ENCODE assay signal across 10 cellular contexts in genomic region chr11:111944651-111945051, GRCh38. TPM values are rescaled to one million over a fixed set of nuclear protein-coding genes. Genes with fewer than 3 reads are reported as not detected.
A peak's percentile ranks its signal among the peaks of the same experiment; 100 is the strongest.
DNase-seq lines count a peak whose midpoint lies in the region; ATAC-seq and TF ChIP-seq lines count a peak whose summit lies in the region.
"Had no signal": no experiment of that assay in that cellular context is flagged by ENCODE, and none has a peak within 500 bp of the region (broad histone marks: within the 10 kb centered on the region; RNA-seq: fewer than 3 reads in every experiment).

No MANE protein-coding gene starts in this region.

- CTCF ChIA-PET in activated CD8-positive, alpha-beta T cell treated with anti-CD3 and anti-CD28 coated beads for 36 hours (lab: Charles Lee), result interaction anchor here (0.7 to 19.6 kb wide), 7 partner anchors 8 to 74 kb away, joined by 3 to 223 read pairs (median 4); partner anchors contain the start of gene ALG9

- H3K4me3 Mint-ChIP-seq in activated CD8-positive, alpha-beta T cell treated with anti-CD3 and anti-CD28 coated beads for 36 hours, result no peak overlapping the region
- H3K4me3 Mint-ChIP-seq in stimulated activated naive CD8-positive, alpha-beta T cell treated with anti-CD3 and anti-CD28 coated beads, Interleukin-15, amount 100 ng/mL, for 72 hours, result no peak overlapping the region

- TF ChIP-seq CTCF in activated CD8-positive, alpha-beta T cell treated with anti-CD3 and anti-CD28 coated beads for 36 hours (IDR thresholded peaks at IDR 0.05), result no peak
- no peak for TF ChIP-seq CTCF in fibroblast of villous mesenchyme (IDR thresholded peaks at IDR 0.05; ENCODE audit: insufficient read depth, low read depth, low read length)

- no peak for DNase-seq in activated CD4-positive, CD25-positive, alpha-beta regulatory T cell treated with anti-CD3 and anti-CD28 coated beads, Interleukin-2, amount 50 U/mL, for 72 hours
- DNase-seq in activated CD8-positive, alpha-beta T cell treated with anti-CD3 and anti-CD28 coated beads for 36 hours, result peak; percentile 36
- DNase-seq in fibroblast of villous mesenchyme (ENCODE audit: low read depth) (peak; percentile 79), NCI-H510A treated with DMSO at 0.1 percent for 48 hours (lab: John Stamatoyannopoulos, UW) (no peak), T1000 (lab: John Stamatoyannopoulos, UW) (no peak), Kasumi-1 (lab: John Stamatoyannopoulos, UW) (no peak)
- no peak for DNase-seq in stimulated activated naive CD8-positive, alpha-beta T cell treated with anti-CD3 and anti-CD28 coated beads, Interleukin-15, amount 100 ng/mL, for 72 hours
- DNase-seq: 8988T, SHP77 had no signal

- peak overlapping the region; percentile 82 for H3K27ac Mint-ChIP-seq in activated CD8-positive, alpha-beta T cell treated with anti-CD3 and anti-CD28 coated beads for 36 hours
- peak overlapping the region; percentile 49 to 92 for H3K27ac Mint-ChIP-seq in stimulated activated naive CD8-positive, alpha-beta T cell treated with anti-CD3 and anti-CD28 coated beads, Interleukin-15, amount 100 ng/mL, for 72 hours

- H3K9me3 Mint-ChIP-seq in activated CD8-positive, alpha-beta T cell treated with anti-CD3 and anti-CD28 coated beads for 36 hours, result no peaks in the 10 kb centered on the region
- H3K9me3 Mint-ChIP-seq in stimulated activated naive CD8-positive, alpha-beta T cell treated with anti-CD3 and anti-CD28 coated beads, Interleukin-15, amount 100 ng/mL, for 72 hours, result no peaks in the 10 kb centered on the region

- no peaks in the 10 kb centered on the region for H3K36me3 Mint-ChIP-seq in activated CD8-positive, alpha-beta T cell treated with anti-CD3 and anti-CD28 coated beads for 36 hours (ENCODE audit: low read depth)

- POLR2A ChIA-PET in activated CD8-positive, alpha-beta T cell treated with anti-CD3 and anti-CD28 coated beads for 36 hours (lab: Charles Lee), result interaction anchor here (0.8 to 1.4 kb wide), 5 partner anchors 9 to 34 kb away, joined by 3 to 6 read pairs (median 5); no protein-coding TSS in a partner anchor

- intact Hi-C loops in activated CD8-positive, alpha-beta T cell treated with anti-CD3 and anti-CD28 coated beads for 36 hours (cut with micrococcal nuclease), result no loop called here

- ATAC-seq in activated CD4-positive, CD25-positive, alpha-beta regulatory T cell treated with anti-CD3 and anti-CD28 coated beads, Interleukin-2, amount 50 U/mL, for 24 hours, result peak; percentile 93 to 95
- peak; percentile 93 for ATAC-seq in activated CD8-positive, alpha-beta T cell treated with anti-CD3 and anti-CD28 coated beads for 36 hours
- peak; percentile 85 for ATAC-seq in stimulated activated naive CD8-positive, alpha-beta T cell treated with anti-CD3 and anti-CD28 coated beads, Interleukin-15, amount 100 ng/mL, for 72 hours

- peaks cover 30% of the 10 kb centered on the region for H3K4me1 Mint-ChIP-seq in activated CD8-positive, alpha-beta T cell treated with anti-CD3 and anti-CD28 coated beads for 36 hours (ENCODE audit: low read depth)
- H3K4me1 Mint-ChIP-seq in stimulated activated naive CD8-positive, alpha-beta T cell treated with anti-CD3 and anti-CD28 coated beads, Interleukin-15, amount 100 ng/mL, for 72 hours, result peaks cover 24% of the 10 kb centered on the region

- H3K4me3 ChIP-seq in fibroblast of villous mesenchyme (ENCODE audit: low read depth, low read length), result no peak overlapping the region

- no peaks in the 10 kb centered on the region for H3K27me3 Mint-ChIP-seq in activated CD8-positive, alpha-beta T cell treated with anti-CD3 and anti-CD28 coated beads for 36 hours
- H3K27me3 Mint-ChIP-seq in stimulated activated naive CD8-positive, alpha-beta T cell treated with anti-CD3 and anti-CD28 coated beads, Interleukin-15, amount 100 ng/mL, for 72 hours, result no peaks in the 10 kb centered on the region

RNA-seq across cellular contexts. Expression of gene DIXDC1, which starts 7.5 kb away (rescaled TPM):
- 1 to 10 TPM; 9.1 to 9.4 TPM for total RNA-seq in activated CD8-positive, alpha-beta T cell treated with anti-CD3 and anti-CD28 coated beads for 36 hours
- 27.1 and 30.2 TPM in 2 replicates for total RNA-seq in fibroblast of villous mesenchyme

RNA-seq across cellular contexts. Expression of gene C11orf52, which starts 25.9 kb away (rescaled TPM):
- not detected for total RNA-seq in activated CD8-positive, alpha-beta T cell treated with anti-CD3 and anti-CD28 coated beads for 36 hours
- 0.32 and 0.86 TPM in 2 replicates for total RNA-seq in fibroblast of villous mesenchyme

RNA-seq across cellular contexts. Expression of gene HSPB2, which starts 32.1 kb away (rescaled TPM):
- total RNA-seq in activated CD8-positive, alpha-beta T cell treated with anti-CD3 and anti-CD28 coated beads for 36 hours, result not detected
- 0.43 and 0.64 TPM in 2 replicates for total RNA-seq in fibroblast of villous mesenchyme

RNA-seq across cellular contexts. Expression of gene CRYAB, which starts 33.1 kb away (rescaled TPM):
- not detected for total RNA-seq in activated CD8-positive, alpha-beta T cell treated with anti-CD3 and anti-CD28 coated beads for 36 hours
- total RNA-seq in fibroblast of villous mesenchyme, result 11.0 and 20.7 TPM in 2 replicates

Comparison
In these comparisons a context has a peak if more than half of its experiments do, and no peak if none do; other contexts are left out.
1. DNase-seq: peak in activated CD8-positive, alpha-beta T cell treated with anti-CD3 and anti-CD28 coated beads for 36 hours (single experiment) and fibroblast of villous mesenchyme (single experiment); none in activated CD4-positive, CD25-positive, alpha-beta regulatory T cell treated with anti-CD3 and anti-CD28 coated beads, Interleukin-2, amount 50 U/mL, for 72 hours (single experiment), stimulated activated naive CD8-positive, alpha-beta T cell treated with anti-CD3 and anti-CD28 coated beads, Interleukin-15, amount 100 ng/mL, for 72 hours (0 of 2), NCI-H510A treated with DMSO at 0.1 percent for 48 hours (single experiment), T1000 (single experiment) and Kasumi-1 (0 of 2).
2. Peak in every context shown above with its lines, with median percentiles within 50 percentile points of each other: ATAC-seq.